22 cellular contexts compared by ENCODE assay signal in the genomic region with DNA sequence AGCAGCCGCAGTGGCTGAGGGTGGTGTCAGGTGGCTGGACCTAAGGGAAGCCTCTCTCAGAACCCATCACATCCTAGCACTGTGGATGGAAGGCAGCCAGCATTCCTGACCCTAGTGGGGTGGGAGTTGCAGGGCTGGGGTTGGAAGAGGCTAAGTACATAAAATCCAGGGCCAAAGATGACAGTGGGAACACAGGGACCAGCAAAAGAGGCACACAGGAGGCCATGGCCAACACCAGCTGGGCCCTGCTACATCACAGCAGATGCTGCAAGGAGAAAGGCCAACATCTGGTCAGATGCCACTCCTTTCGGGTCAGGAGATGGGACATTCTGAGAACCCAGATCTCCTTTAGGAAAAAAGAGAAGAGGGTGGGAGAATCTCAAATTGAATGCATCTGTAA.
"Had no signal": no experiment of that assay in that cellular context is flagged by ENCODE, and none has a peak within 500 bp of the region (broad histone marks: within the 10 kb centered on the region; RNA-seq: fewer than 3 reads in every experiment).

No MANE protein-coding gene starts in this region.

- H3K9me3 ChIP-seq: SJCRH30 had no signal

- H3K9me3 Mint-ChIP-seq: activated CD4-positive, alpha-beta memory T cell treated with anti-CD3 and anti-CD28 coated beads, Interleukin-2, amount 10 ng/mL, durations not matched to agents 7 days and 5 days; activated naive CD8-positive, alpha-beta T cell treated with anti-CD3 and anti-CD28 coated beads for 36 hours had no signal

- H3K27ac Mint-ChIP-seq: activated CD4-positive, alpha-beta memory T cell treated with anti-CD3 and anti-CD28 coated beads, Interleukin-2, amount 10 ng/mL, durations not matched to agents 7 days and 5 days; activated CD4-positive, alpha-beta T cell treated with anti-CD3 and anti-CD28 coated beads for 36 hours; activated naive CD4-positive, alpha-beta T cell treated with anti-CD3 and anti-CD28 coated beads, Interleukin-2, amount 10 ng/mL, durations not matched to agents 7 days and 5 days; activated naive CD8-positive, alpha-beta T cell treated with anti-CD3 and anti-CD28 coated beads for 36 hours; activated T-helper 17 cell treated with anti-CD3 and anti-CD28 coated beads, Interleukin-2, amount 50 U/mL, for 72 hours had no signal

- H3K27ac ChIP-seq: SJCRH30, WERI-Rb-1 had no signal

- H3K4me1 ChIP-seq: SJCRH30 had no signal

- H3K4me1 Mint-ChIP-seq: activated CD4-positive, alpha-beta memory T cell treated with anti-CD3 and anti-CD28 coated beads, Interleukin-2, amount 10 ng/mL, durations not matched to agents 7 days and 5 days; activated CD4-positive, alpha-beta T cell treated with anti-CD3 and anti-CD28 coated beads for 36 hours; activated naive CD4-positive, alpha-beta T cell treated with anti-CD3 and anti-CD28 coated beads, Interleukin-2, amount 10 ng/mL, durations not matched to agents 7 days and 5 days; activated naive CD8-positive, alpha-beta T cell treated with anti-CD3 and anti-CD28 coated beads for 36 hours had no signal

- DNase-seq: activated CD4-positive, alpha-beta memory T cell treated with anti-CD3 and anti-CD28 coated beads, Interleukin-2, amount 10 ng/mL, durations not matched to agents 7 days and 5 days; activated CD4-positive, alpha-beta T cell treated with anti-CD3 and anti-CD28 coated beads for 36 hours; activated CD4-positive, alpha-beta T cell treated with anti-CD3 and anti-CD28 coated beads, Interleukin-2, amount 50 U/mL, for 1 hour; activated gamma-delta T cell; activated naive CD4-positive, alpha-beta T cell treated with anti-CD3 and anti-CD28 coated beads, Interleukin-2, amount 10 ng/mL, durations not matched to agents 7 days and 5 days; activated naive CD8-positive, alpha-beta T cell treated with anti-CD3 and anti-CD28 coated beads for 36 hours; activated T-cell treated with anti-CD3 and anti-CD28 coated beads for 4 hours; activated T-cell treated with anti-CD3 and anti-CD28 coated beads, Interleukin-2, amount 50 U/mL, for 48 hours; Kasumi-1; KBM-7; NCI-H1105 treated with DMSO at 0.1 percent for 48 hours; NCI-H146; NCI-H1930; NCI-H510A treated with DMSO at 0.1 percent for 48 hours; NCI-H69; RPMI8226; SJCRH30; SK-N-SH; T-helper 1 cell; WERI-Rb-1 had no signal

- H3K4me3 Mint-ChIP-seq: activated CD4-positive, alpha-beta memory T cell treated with anti-CD3 and anti-CD28 coated beads, Interleukin-2, amount 10 ng/mL, durations not matched to agents 7 days and 5 days; activated CD4-positive, alpha-beta T cell treated with anti-CD3 and anti-CD28 coated beads for 36 hours; activated naive CD4-positive, alpha-beta T cell treated with anti-CD3 and anti-CD28 coated beads, Interleukin-2, amount 10 ng/mL, durations not matched to agents 7 days and 5 days; activated naive CD8-positive, alpha-beta T cell treated with anti-CD3 and anti-CD28 coated beads for 36 hours; activated T-helper 17 cell treated with anti-CD3 and anti-CD28 coated beads, Interleukin-2, amount 50 U/mL, for 72 hours had no signal

- H3K36me3 ChIP-seq: SJCRH30 had no signal

- ATAC-seq: activated CD4-positive, alpha-beta T cell treated with anti-CD3 and anti-CD28 coated beads for 36 hours; activated T-helper 17 cell treated with anti-CD3 and anti-CD28 coated beads, Interleukin-2, amount 50 U/mL, for 72 hours; Right ventricle myocardium inferior had no signal

- H3K4me3 ChIP-seq: SJCRH30 had no signal

- H3K27me3 Mint-ChIP-seq: activated CD4-positive, alpha-beta memory T cell treated with anti-CD3 and anti-CD28 coated beads, Interleukin-2, amount 10 ng/mL, durations not matched to agents 7 days and 5 days; activated CD4-positive, alpha-beta T cell treated with anti-CD3 and anti-CD28 coated beads for 36 hours; activated naive CD4-positive, alpha-beta T cell treated with anti-CD3 and anti-CD28 coated beads, Interleukin-2, amount 10 ng/mL, durations not matched to agents 7 days and 5 days; activated naive CD8-positive, alpha-beta T cell treated with anti-CD3 and anti-CD28 coated beads for 36 hours; activated T-helper 17 cell treated with anti-CD3 and anti-CD28 coated beads, Interleukin-2, amount 50 U/mL, for 72 hours had no signal
